ENCODE assay signal across 1 cellular context in genomic region chr16:54411555-54411954, GRCh38.
TF ChIP-seq lines count a peak whose summit lies in the region.

No MANE protein-coding gene starts in this region.

TF ChIP-seq in HepG2, 621 proteins besides CTCF, POLR2A, EP300 and RAD21 (continued from another document):
- no peak for TF ChIP-seq ZGPAT (CRISPR knock-in tag; IDR thresholded peaks at IDR 0.05)
- TF ChIP-seq MNT (IDR thresholded peaks at IDR 0.05), result no peak
- TF ChIP-seq GABPB1 (CRISPR knock-in tag; IDR thresholded peaks at IDR 0.05), result no peak
- no peak for TF ChIP-seq ONECUT2 (CRISPR knock-in tag; IDR thresholded peaks at IDR 0.05)
TF ChIP-seq in HepG2: peak in this region for 0.
